In genomic region chr22:46005116-46005705, GRCh38 we compare ENCODE assay signal across 11 cellular contexts. TPM values are rescaled to one million over a fixed set of nuclear protein-coding genes. Genes with fewer than 3 reads are reported as not detected.
"Had no signal": no experiment of that assay in that cellular context is flagged by ENCODE, and none has a peak within 500 bp of the region (broad histone marks: within the 10 kb centered on the region; RNA-seq: fewer than 3 reads in every experiment).

No MANE protein-coding gene starts in this region.

RNA-seq across cellular contexts. Expression of gene WNT7B, which starts 28.2 kb away (rescaled TPM):
- total RNA-seq: activated CD8-positive, alpha-beta memory T cell treated with anti-CD3 and anti-CD28 coated beads for 36 hours; activated naive CD4-positive, alpha-beta T cell treated with anti-CD3 and anti-CD28 coated beads for 36 hours; activated naive CD8-positive, alpha-beta T cell treated with anti-CD3 and anti-CD28 coated beads for 36 hours; activated T-helper 1 cell treated with anti-CD3 and anti-CD28 coated beads, Interleukin-12 subunit alpha, Interleukin-12 subunit beta, Interleukin-2, Interleukin-4 antibody, amounts not matched to agents 30 ng/mL and 10 ng/mL and 1 ng/mL, durations not matched to agents 14 hours and 24 hours and 36 hours; dermis blood vessel endothelial cell; left colon; mononuclear cell; myocyte; skeletal muscle tissue; subcutaneous adipose tissue; thoracic aorta had no signal
